In genomic region chr16:30844671-30845449, GRCh38 we compare ENCODE assay signal across 8 cellular contexts. TPM values are rescaled to one million over a fixed set of nuclear protein-coding genes. Genes with fewer than 3 reads are reported as not detected.
DNase-seq lines count a peak whose midpoint lies in the region; ATAC-seq and TF ChIP-seq lines count a peak whose summit lies in the region.

No MANE protein-coding gene starts in this region.

- H3K4me1 ChIP-seq in MM.1S (ENCODE audit: low read length): peaks cover 7% of the 10 kb centered on the region
- peaks cover 0 to 15% (median 8%) of the 10 kb centered on the region in 3 donors for H3K4me1 ChIP-seq in gastroesophageal sphincter
- H3K4me1 ChIP-seq in osteoblast (ENCODE audit: insufficient read depth, low read length): peaks cover 4% of the 10 kb centered on the region
- H3K4me1 ChIP-seq in testis: peaks cover 3% of the 10 kb centered on the region

- no peaks in the 10 kb centered on the region; the same call in 1 of the 2 replicates for H3F3A ChIP-seq in MM.1S (ENCODE audit: insufficient read depth, low read length)

- TF ChIP-seq EP300 in gastroesophageal sphincter (IDR thresholded peaks at IDR 0.05): no peak

- no peak for TF ChIP-seq POLR2A in gastroesophageal sphincter (IDR thresholded peaks at IDR 0.05)
- TF ChIP-seq POLR2A in testis (IDR thresholded peaks at IDR 0.05): no peak

- H3K79me2 ChIP-seq in MM.1S (ENCODE audit: low read length) (no peaks in the 10 kb centered on the region), osteoblast (ENCODE audit: insufficient read depth, low read length) (no peaks in the 10 kb centered on the region)

- H3K9me2 ChIP-seq in MM.1S (replicated peaks; ENCODE audit: insufficient read depth, low read length): no peaks in the 10 kb centered on the region

- H3K27me3 ChIP-seq in MM.1S (replicated peaks; ENCODE audit: insufficient read depth, low read length) (no peaks in the 10 kb centered on the region), gastroesophageal sphincter (no peaks in the 10 kb centered on the region), osteoblast (ENCODE audit: insufficient read depth, low read length) (no peaks in the 10 kb centered on the region), testis (no peaks in the 10 kb centered on the region)

- DNase-seq in MM.1S (peak; percentile 93), SIG-M5 treated with dmso at 0.1 percent for 504 hours (lab: John Stamatoyannopoulos, UW; ENCODE audit: unreplicated experiment) (peak; percentile 88), osteoblast (ENCODE audit: insufficient read length, low spot score, missing footprints) (peak; percentile 92), testis (peak; percentile 90)
- DNase-seq in activated gamma-delta T cell treated with anti-CD3 and anti-CD28 coated beads, Interleukin-2, amount 50 U/mL, for 16 hours (ENCODE audit: low read depth): peak; percentile 76

- H3K9me3 ChIP-seq in MM.1S (replicated peaks; ENCODE audit: insufficient read depth, low read length) (no peaks in the 10 kb centered on the region), gastroesophageal sphincter (no peaks in the 10 kb centered on the region), osteoblast (ENCODE audit: low read depth, low read length) (no peaks in the 10 kb centered on the region), testis (no peaks in the 10 kb centered on the region)

- H2AFZ ChIP-seq in MM.1S (ENCODE audit: low read length): peak overlapping the region; percentile 99
- H2AFZ ChIP-seq in osteoblast (ENCODE audit: low read length): peak overlapping the region; percentile 84

- peak overlapping the region; percentile 43; the same call in 1 of the 2 replicates for H3K9ac ChIP-seq in MM.1S (ENCODE audit: low read length)

- peak; percentile 53 for ATAC-seq in GM18870 (IDR thresholded peaks at IDR 0.05; ENCODE audit: unreplicated experiment)
- peak; percentile 78 for ATAC-seq in gastroesophageal sphincter

- intact Hi-C loops in testis (cut with DNase I; ENCODE audit: low total_unique reads): loop anchor here (5.0 kb wide), 1 partner anchor 77 kb away; the partner anchor contains the start of gene FBXL19

- 21 to 30% methylated on average over 2 to 7 of the region's 8 CpGs for WGBS in gastroesophageal sphincter (ENCODE audit: low coverage in 1 of 2), 2 donors
- WGBS in testis, 2 donors: 40 to 43% methylated on average over 8 of the region's 8 CpGs

- H4K20me1 ChIP-seq in MM.1S (ENCODE audit: insufficient read depth, low read length) (no peaks in the 10 kb centered on the region), osteoblast (ENCODE audit: insufficient read depth, low read length) (no peaks in the 10 kb centered on the region)

- H3K36me3 ChIP-seq in MM.1S (replicated peaks; ENCODE audit: insufficient read depth, low read length): no peaks in the 10 kb centered on the region
- no peaks in the 10 kb centered on the region for H3K36me3 ChIP-seq in gastroesophageal sphincter
- no peaks in the 10 kb centered on the region for H3K36me3 ChIP-seq in osteoblast (ENCODE audit: insufficient read depth, low read length)
- no peaks in the 10 kb centered on the region for H3K36me3 ChIP-seq in testis (ENCODE audit: low read depth, missing control alignments)

- peak overlapping the region; percentile 60 for H3K27ac ChIP-seq in 22Rv1
- H3K27ac ChIP-seq in MM.1S (ENCODE audit: low read length): no peak overlapping the region
- peak overlapping the region in 3 of 4 donors; percentile 24 to 60 (median 43) for H3K27ac ChIP-seq in gastroesophageal sphincter
- no peak overlapping the region for H3K27ac ChIP-seq in osteoblast (ENCODE audit: low read depth, low read length)
- H3K27ac ChIP-seq in testis: no peak overlapping the region

- peak; percentile 95 for TF ChIP-seq CTCF in 22Rv1 (IDR thresholded peaks at IDR 0.05)
- TF ChIP-seq CTCF in MM.1S (IDR thresholded peaks at IDR 0.05; ENCODE audit: low read length): peak; percentile 95
- TF ChIP-seq CTCF in gastroesophageal sphincter (IDR thresholded peaks at IDR 0.05): peak; percentile 80 to 92 (median 89)
- TF ChIP-seq CTCF in osteoblast (IDR thresholded peaks at IDR 0.05; ENCODE audit: extremely low read depth, low read depth, low read length): peak; percentile 92
- peak; percentile 69 to 87 (median 86) for TF ChIP-seq CTCF in testis (IDR thresholded peaks at IDR 0.05)

- H3K4me2 ChIP-seq in MM.1S (ENCODE audit: low read depth, low read length) (peak overlapping the region; percentile 97), osteoblast (ENCODE audit: insufficient read depth, low read length) (peak overlapping the region; percentile 84)

- H3K4me3 ChIP-seq in MM.1S (ENCODE audit: low read length): peak overlapping the region; percentile 63
- peak overlapping the region in 1 of 2 donors; percentile 29 for H3K4me3 ChIP-seq in gastroesophageal sphincter
- H3K4me3 ChIP-seq in osteoblast (ENCODE audit: insufficient read depth, low read length): peak overlapping the region; percentile 59
- H3K4me3 ChIP-seq in testis: no peak overlapping the region

RNA-seq across cellular contexts. Expression of gene BCL7C, which starts 49.0 kb away (rescaled TPM):
- total RNA-seq in gastroesophageal sphincter (10 to 100 TPM; 39.2 to 48.7 (median 42.0) TPM), osteoblast (33.3 and 36.2 TPM in 2 replicates), testis (10 to 100 TPM; 49.6 to 57.4 TPM)
- 40.2 TPM for polyA plus RNA-seq in testis (ENCODE audit: insufficient read depth, low read depth, low replicate concordance)

RNA-seq across cellular contexts. Expression of gene CTF1, which starts 51.6 kb away (rescaled TPM):
- total RNA-seq in gastroesophageal sphincter: 10 to 100 TPM in 1 of 4 donors, 1 to 10 TPM in 3; 5.1 to 14.6 (median 6.2) TPM
- 2.9 and 3.3 TPM in 2 replicates for total RNA-seq in osteoblast
- 1 to 10 TPM; 5.9 to 9.0 TPM for total RNA-seq in testis
- 5.6 TPM for polyA plus RNA-seq in testis (ENCODE audit: insufficient read depth, low read depth, low replicate concordance)

RNA-seq across cellular contexts. Expression of gene ZNF629, which starts 57.9 kb away (rescaled TPM):
- total RNA-seq in gastroesophageal sphincter (10 to 100 TPM; 12.3 to 16.5 (median 14.5) TPM), osteoblast (15.3 and 16.3 TPM in 2 replicates), testis (10 to 100 TPM; 19.4 to 21.9 TPM)
- 11.2 TPM for polyA plus RNA-seq in testis (ENCODE audit: insufficient read depth, low read depth, low replicate concordance)

Comparison
In these comparisons a context has a peak if more than half of its experiments do, and no peak if none do; other contexts are left out.
1. H3K27ac ChIP-seq: peak in 22Rv1 (single experiment) and gastroesophageal sphincter (3 of 4); none in MM.1S (single experiment), osteoblast (single experiment) and testis (0 of 2).
2. H3K4me3 ChIP-seq: peak in MM.1S (single experiment) and osteoblast (single experiment); none in testis (0 of 2).
3. Peak in every context shown above with its lines, with median percentiles within 50 percentile points of each other: CTCF ChIP-seq and DNase-seq.